Comparison of ENCODE assay signal across 7 cellular contexts in the genomic region with DNA sequence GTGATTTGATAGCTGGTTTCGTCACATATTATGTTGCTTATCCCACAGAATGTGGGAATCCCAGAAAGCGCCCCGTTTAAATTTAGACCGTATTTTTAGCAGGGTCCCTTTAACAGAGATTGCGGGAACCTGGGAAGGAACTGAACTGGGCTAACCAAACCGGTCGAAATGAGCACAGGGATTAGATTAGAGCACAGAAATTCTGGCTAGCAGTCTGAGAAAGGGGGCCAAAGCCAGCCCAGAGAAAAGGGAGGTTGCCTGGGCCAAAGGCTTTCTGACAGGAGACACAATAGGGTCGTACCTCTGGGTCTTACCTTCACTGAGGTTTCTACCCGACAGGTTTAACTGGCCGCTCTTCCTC. TPM values are rescaled to one million over a fixed set of nuclear protein-coding genes. Genes with fewer than 3 reads are reported as not detected.
A peak's percentile ranks its signal among the peaks of the same experiment; 100 is the strongest.
DNase-seq lines count a peak whose midpoint lies in the region; ATAC-seq and TF ChIP-seq lines count a peak whose summit lies in the region.

No MANE protein-coding gene starts in this region.

- H3K4me3 ChIP-seq in smooth muscle cell = peak overlapping the region; percentile 82

- peaks cover 49% of the 10 kb centered on the region for H3K4me1 Mint-ChIP-seq in T-helper 17 cell

- ATAC-seq in GM18873 (IDR thresholded peaks at IDR 0.05; ENCODE audit: low FRiP score, unreplicated experiment) (peak; percentile 34), HG02798 (IDR thresholded peaks at IDR 0.05; ENCODE audit: poor library complexity, unreplicated experiment) (peak; percentile 39), T-helper 17 cell (no peak), left ventricle myocardium superior (peak; percentile 27)

- intact Hi-C loops in left ventricle myocardium superior (cut with micrococcal nuclease) = no loop called here

- H3K4me1 ChIP-seq in smooth muscle cell (ENCODE audit: low read depth) = peaks cover 17% of the 10 kb centered on the region

- H3K9ac ChIP-seq in smooth muscle cell (ENCODE audit: low read depth) = peak overlapping the region; percentile 94

- peaks cover 97% of the 10 kb centered on the region for H3K79me2 ChIP-seq in smooth muscle cell (ENCODE audit: low read depth)

- no peaks in the 10 kb centered on the region for H3K27me3 ChIP-seq in smooth muscle cell (ENCODE audit: low read depth)

- H3K36me3 ChIP-seq in smooth muscle cell (ENCODE audit: low read depth) = no peaks in the 10 kb centered on the region

- H4K20me1 ChIP-seq in smooth muscle cell (ENCODE audit: low read depth) = peaks cover 4% of the 10 kb centered on the region

- TF ChIP-seq CTCF in smooth muscle cell (IDR thresholded peaks at IDR 0.05; ENCODE audit: borderline replicate concordance, insufficient read depth, poor library complexity, severe bottlenecking) = no peak

- H3K27ac ChIP-seq in smooth muscle cell (ENCODE audit: low read depth) = peak overlapping the region; percentile 98

- H3K4me3 Mint-ChIP-seq in T-helper 17 cell = peak overlapping the region; percentile 96

- H3K9me3 ChIP-seq in T-helper 17 cell (ENCODE audit: control insufficient read depth, low read length, poor library complexity, severe bottlenecking) (no peaks in the 10 kb centered on the region), smooth muscle cell (replicated peaks; ENCODE audit: low read depth) (no peaks in the 10 kb centered on the region)

- WGBS in smooth muscle cell (ENCODE audit: low lambda C conversion rate) = under 1% methylated on average over 10 of the region's 10 CpGs

- no peaks in the 10 kb centered on the region for H3K36me3 Mint-ChIP-seq in T-helper 17 cell (ENCODE audit: low read depth)

- DNase-seq in T-helper 17 cell = no peak
- no peak for DNase-seq in left ventricle myocardium superior
- DNase-seq in smooth muscle cell (lab: John Stamatoyannopoulos, UW; ENCODE audit: unreplicated experiment) = no peak
- no peak for DNase-seq in activated effector memory CD4-positive, alpha-beta T cell treated with Interleukin-2 at 50 U/mL for 16 hours
- DNase-seq in COR-L47 (lab: John Stamatoyannopoulos, UW) = no peak

- peak overlapping the region; percentile 97 for H3K4me2 ChIP-seq in smooth muscle cell

- H3K27me3 Mint-ChIP-seq in T-helper 17 cell = no peaks in the 10 kb centered on the region

- H3F3A ChIP-seq in smooth muscle cell (ENCODE audit: low read depth) = peaks cover 8% of the 10 kb centered on the region

- H3K27ac Mint-ChIP-seq in T-helper 17 cell = peak overlapping the region; percentile 98

- peak overlapping the region; percentile 91 for H2AFZ ChIP-seq in smooth muscle cell (ENCODE audit: low read depth)

RNA-seq across cellular contexts. Expression of a gene that starts 0.3 kb away (rescaled TPM):
- total RNA-seq in T-helper 17 cell (10 to 100 TPM; 11.6 to 12.6 TPM), left ventricle myocardium superior (9.8 TPM), smooth muscle cell (32.9 and 37.3 TPM in 2 replicates)
- polyA plus RNA-seq in smooth muscle cell = 11.8 and 12.2 TPM in 2 replicates

RNA-seq across cellular contexts. Expression of a gene that starts 16.1 kb away (rescaled TPM):
- 100 to 1,000 TPM; 325 to 327 TPM for total RNA-seq in T-helper 17 cell
- total RNA-seq in left ventricle myocardium superior = 50.3 TPM
- total RNA-seq in smooth muscle cell = 211 and 258 TPM in 2 replicates
- polyA plus RNA-seq in smooth muscle cell = 155 and 178 TPM in 2 replicates
